In the genomic region with DNA sequence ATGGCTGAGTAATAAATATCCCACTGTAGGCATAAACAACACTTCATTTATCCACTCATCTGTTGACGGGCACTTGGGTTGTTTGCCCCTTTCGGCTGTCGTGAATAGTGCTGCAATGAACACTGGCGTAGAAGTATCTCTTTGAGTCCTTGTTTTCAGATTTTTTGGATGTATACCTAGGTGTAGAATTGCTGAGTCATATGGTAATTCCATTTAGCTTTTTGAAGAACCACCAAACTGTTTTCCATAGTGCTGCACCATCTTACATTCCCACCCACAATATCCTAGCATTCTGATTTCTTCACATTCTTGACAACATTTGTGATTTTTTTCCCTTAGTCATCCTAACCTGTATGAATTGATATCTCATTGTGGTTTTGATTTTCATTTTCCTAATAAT, we compare ENCODE assay signal across 8 cellular contexts.
"Had no signal": no experiment of that assay in that cellular context is flagged by ENCODE, and none has a peak within 500 bp of the region (broad histone marks: within the 10 kb centered on the region; RNA-seq: fewer than 3 reads in every experiment).

No MANE protein-coding gene starts in this region.

- DNase-seq: GM23248, GOT3, H9, HCEC 1CT, KBM-7 had no signal

- H3K9ac ChIP-seq: GM23248, KMS-11 had no signal

- H3K27ac ChIP-seq: GM23248, KMS-11 had no signal

- H3K4me3 ChIP-seq: GM23248 had no signal

- H3K4me2 ChIP-seq: KMS-11 had no signal

- FAIRE-seq: H54, HTR-8/SVneo had no signal

- H2AFZ ChIP-seq: GM23248 had no signal
